ENCODE assay signal across 9 cellular contexts in genomic region chr2:8662239-8662879, GRCh38. TPM values are rescaled to one million over a fixed set of nuclear protein-coding genes. Genes with fewer than 3 reads are reported as not detected.
A peak's percentile ranks its signal among the peaks of the same experiment; 100 is the strongest.
DNase-seq lines count a peak whose midpoint lies in the region; ATAC-seq and TF ChIP-seq lines count a peak whose summit lies in the region.
"Had no signal": no experiment of that assay in that cellular context is flagged by ENCODE, and none has a peak within 500 bp of the region (broad histone marks: within the 10 kb centered on the region; RNA-seq: fewer than 3 reads in every experiment).

No MANE protein-coding gene starts in this region.

- no peak overlapping the region for H3K27ac ChIP-seq in RWPE2 (ENCODE audit: poor library complexity, severe bottlenecking)
- H3K27ac ChIP-seq in foreskin keratinocyte = no peak overlapping the region
- H3K27ac ChIP-seq in stomach smooth muscle (ENCODE audit: low read length) = peak overlapping the region; percentile 80

- H3K4me1 ChIP-seq in RWPE2 (ENCODE audit: insufficient read depth, poor library complexity, severe bottlenecking) (no peaks in the 10 kb centered on the region), foreskin keratinocyte (no peaks in the 10 kb centered on the region), stomach smooth muscle (ENCODE audit: control insufficient read depth, insufficient read depth, low read length) (peaks cover 13% of the 10 kb centered on the region)

- H3K36me3 ChIP-seq in RWPE2 (ENCODE audit: low read depth) (no peaks in the 10 kb centered on the region), stomach smooth muscle (ENCODE audit: control insufficient read depth in 2 of 2, insufficient read depth in 2 of 2, low read length in 2 of 2) (no peaks in the 10 kb centered on the region)

- intact Hi-C loops in left colon (cut with DNase I, micrococcal nuclease) = no loop called here

- DNase-seq in SIG-M5 treated with dmso at 0.1 percent for 504 hours (lab: John Stamatoyannopoulos, UW; ENCODE audit: unreplicated experiment) (peak; percentile 20), SIG-M5 (lab: John Stamatoyannopoulos, UW) (no peak), RWPE2 (ENCODE audit: low spot score) (no peak), foreskin keratinocyte (peak in 1 of 2 donors; percentile 30), left colon (no peak)

- TF ChIP-seq CTCF in RWPE2 (IDR thresholded peaks at IDR 0.05; ENCODE audit: poor library complexity, severe bottlenecking) (peak; percentile 27), foreskin keratinocyte (conservative IDR thresholded peaks at IDR 0.05) (peak; percentile 46)

- H3K27me3 ChIP-seq in RWPE2 (ENCODE audit: insufficient read depth, poor library complexity, severe bottlenecking) = no peaks in the 10 kb centered on the region
- no peaks in the 10 kb centered on the region for H3K27me3 ChIP-seq in foreskin keratinocyte
- no peaks in the 10 kb centered on the region for H3K27me3 ChIP-seq in stomach smooth muscle (ENCODE audit: control insufficient read depth in 1 of 2, insufficient read depth in 2 of 2, low read length in 2 of 2)

- peak overlapping the region; percentile 18 to 36 for H3K9ac ChIP-seq in stomach smooth muscle (ENCODE audit: low read length in 2 of 2)

- no peak overlapping the region for H3K4me3 ChIP-seq in RWPE2 (ENCODE audit: severe bottlenecking)
- peak overlapping the region in 1 of 2 donors; percentile 25 for H3K4me3 ChIP-seq in stomach smooth muscle (ENCODE audit: low read length in 2 of 2)
- H3K4me3 ChIP-seq: skin epidermis had no signal

- ATAC-seq in RWPE2 (ENCODE audit: low read depth) = peak; percentile 87
- peak; percentile 86 for ATAC-seq in foreskin keratinocyte
- ATAC-seq in GM18909 (IDR thresholded peaks at IDR 0.05; ENCODE audit: poor library complexity, unreplicated experiment) = no peak
- no peak for ATAC-seq in left colon
- ATAC-seq in GM19351 (IDR thresholded peaks at IDR 0.05; ENCODE audit: unreplicated experiment) = no peak

- H3K9me3 ChIP-seq in RWPE2 (ENCODE audit: severe bottlenecking) (no peaks in the 10 kb centered on the region), stomach smooth muscle (ENCODE audit: control insufficient read depth in 2 of 2, low read length in 2 of 2) (no peaks in the 10 kb centered on the region)

RNA-seq across cellular contexts. Expression of gene ID2, which starts 19.5 kb away (rescaled TPM):
- 0.81 and 1.2 TPM in 2 replicates for total RNA-seq in foreskin keratinocyte
- polyA plus RNA-seq in foreskin keratinocyte = 0.68 and 0.71 TPM in 2 replicates
- total RNA-seq in left colon = 100 to 1,000 TPM; 145 to 183 TPM

Comparison
In these comparisons a context has a peak if more than half of its experiments do, and no peak if none do; other contexts are left out.
1. ATAC-seq: peak in RWPE2 (single experiment) and foreskin keratinocyte (single experiment); none in GM18909 (single experiment), left colon (single experiment) and GM19351 (single experiment).
2. RNA of gene ID2, which starts 19.5 kb away (total RNA-seq): 145 to 183 TPM in left colon; 0.81 to 1.2 TPM in foreskin keratinocyte; every median in the first group is over 10 times any median in the second.